In the genomic region with DNA sequence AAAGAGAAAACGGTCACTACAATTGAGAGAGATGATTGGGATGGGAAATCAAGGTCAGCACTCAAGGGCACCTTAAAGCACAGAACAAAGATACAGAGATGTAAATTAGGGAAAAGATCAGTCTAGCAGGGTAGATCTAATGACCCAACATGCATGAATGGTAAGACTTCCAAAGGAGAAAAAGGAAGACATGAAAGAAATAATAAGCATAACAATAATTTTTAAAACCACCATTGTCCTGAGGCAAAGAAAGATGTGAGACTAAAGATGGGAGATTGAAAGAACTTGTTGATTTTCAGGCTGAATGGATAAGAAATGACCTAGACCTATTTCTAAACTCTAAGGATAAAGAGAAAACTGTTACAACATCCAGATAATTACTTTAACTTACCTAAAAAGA, we compare ENCODE assay signal across 25 cellular contexts.
"Had no signal": no experiment of that assay in that cellular context is flagged by ENCODE, and none has a peak within 500 bp of the region (broad histone marks: within the 10 kb centered on the region; RNA-seq: fewer than 3 reads in every experiment).

No MANE protein-coding gene starts in this region.

- H3K4me3 Mint-ChIP-seq: dendritic cell treated with granulocyte-macrophage colony-stimulating factor and Interleukin-4, amounts not matched to agents 40 ng/mL and 50 ng/mL, for 4 days; effector memory CD8-positive, alpha-beta T cell; endodermal cell had no signal

- H3K27ac Mint-ChIP-seq: dendritic cell treated with granulocyte-macrophage colony-stimulating factor and Interleukin-4, amounts not matched to agents 40 ng/mL and 50 ng/mL, for 4 days; effector memory CD8-positive, alpha-beta T cell; endodermal cell had no signal

- H3K27ac ChIP-seq: colonic mucosa, coronary artery, epithelial cell of prostate, esophagus muscularis mucosa, esophagus squamous epithelium, foreskin keratinocyte, gastrocnemius medialis, gastroesophageal sphincter, heart left ventricle, heart right ventricle, hepatocyte had no signal

- H3K4me2 ChIP-seq: hepatocyte had no signal

- DNase-seq: colonic mucosa; cortex of kidney; dermis blood vessel endothelial cell; dorsolateral prefrontal cortex; effector CD4-positive, alpha-beta T cell; effector CD8-positive, alpha-beta T cell; effector memory CD4-positive, alpha-beta T cell; effector memory CD8-positive, alpha-beta T cell; endodermal cell; erythroblast; esophagus squamous epithelium; foreskin keratinocyte; foreskin melanocyte; gastrocnemius medialis; glutamatergic neuron; head of caudate nucleus; heart left ventricle; heart right ventricle had no signal

- H3K36me3 ChIP-seq: colonic mucosa, esophagus muscularis mucosa, esophagus squamous epithelium, gastrocnemius medialis, gastroesophageal sphincter, heart left ventricle, heart right ventricle had no signal

- ATAC-seq: effector memory CD8-positive, alpha-beta T cell; esophagus mucosa; foreskin keratinocyte; gastrocnemius medialis; gastroesophageal sphincter; heart left ventricle; heart right ventricle had no signal

- H3K4me1 ChIP-seq: colonic mucosa, foreskin keratinocyte had no signal

- H3K9me3 Mint-ChIP-seq: dendritic cell treated with granulocyte-macrophage colony-stimulating factor and Interleukin-4, amounts not matched to agents 40 ng/mL and 50 ng/mL, for 4 days; effector memory CD8-positive, alpha-beta T cell; endodermal cell had no signal

- H2AFZ ChIP-seq: hepatocyte had no signal

- H3K4me3 ChIP-seq: colonic mucosa, coronary artery, dorsolateral prefrontal cortex, esophagus muscularis mucosa, esophagus squamous epithelium, gastrocnemius medialis, gastroesophageal sphincter, heart left ventricle, heart right ventricle, hepatocyte had no signal

- H3K79me2 ChIP-seq: hepatocyte had no signal

- H3K9me3 ChIP-seq: colonic mucosa, esophagus muscularis mucosa, esophagus squamous epithelium, gastrocnemius medialis, gastroesophageal sphincter, heart right ventricle had no signal
